ENCODE assay signal across 8 cellular contexts in genomic region chr7:91880016-91880412, GRCh38. TPM values are rescaled to one million over a fixed set of nuclear protein-coding genes. Genes with fewer than 3 reads are reported as not detected.
DNase-seq lines count a peak whose midpoint lies in the region; ATAC-seq and TF ChIP-seq lines count a peak whose summit lies in the region.

No MANE protein-coding gene starts in this region.

- H3K27ac ChIP-seq in CD4-positive, CD25-positive, alpha-beta regulatory T cell (ENCODE audit: insufficient read depth, low read length, poor library complexity, severe bottlenecking) = peak overlapping the region; percentile 75
- H3K27ac ChIP-seq in HEK293 (ENCODE audit: extremely low read depth, low read depth, low read length) = no peak overlapping the region
- peak overlapping the region in 1 of 3 donors; percentile 38 for H3K27ac ChIP-seq in right lobe of liver
- peak overlapping the region; percentile 66 to 76 for H3K27ac ChIP-seq in uterus

- 6% methylated on average over 9 of the region's 9 CpGs for WGBS in right lobe of liver (ENCODE audit: insufficient coverage, low coverage, low lambda C conversion rate, missing lambda C conversion rate)

- no peaks in the 10 kb centered on the region for H3K27me3 ChIP-seq in CD4-positive, CD25-positive, alpha-beta regulatory T cell (ENCODE audit: control insufficient read depth, insufficient read depth, low read length)
- H3K27me3 ChIP-seq in right lobe of liver (no peaks in the 10 kb centered on the region), uterus (no peaks in the 10 kb centered on the region)

- H3K9me3 ChIP-seq in CD4-positive, CD25-positive, alpha-beta regulatory T cell (ENCODE audit: control insufficient read depth in 2 of 2, low read length in 2 of 2) = no peaks in the 10 kb centered on the region
- no peaks in the 10 kb centered on the region for H3K9me3 ChIP-seq in HEK293 (ENCODE audit: control insufficient read depth, insufficient read depth, low read depth, low read length)
- H3K9me3 ChIP-seq in right lobe of liver = no peaks in the 10 kb centered on the region
- no peaks in the 10 kb centered on the region for H3K9me3 ChIP-seq in uterus

- H3K27ac Mint-ChIP-seq in CD4-positive, CD25-positive, alpha-beta regulatory T cell = peak overlapping the region; percentile 95 to 98 (median 96)
- peak overlapping the region; percentile 85 for H3K27ac Mint-ChIP-seq in activated naive CD8-positive, alpha-beta T cell treated with anti-CD3 and anti-CD28 coated beads for 36 hours

- TF ChIP-seq POLR2A in right lobe of liver (IDR thresholded peaks at IDR 0.05) (no peak), uterus (IDR thresholded peaks at IDR 0.05) (no peak)

- peaks cover 38 to 53% (median 39%) of the 10 kb centered on the region in 4 donors for H3K4me1 Mint-ChIP-seq in CD4-positive, CD25-positive, alpha-beta regulatory T cell
- H3K4me1 Mint-ChIP-seq in activated naive CD8-positive, alpha-beta T cell treated with anti-CD3 and anti-CD28 coated beads for 36 hours = peaks cover 24% of the 10 kb centered on the region

- peaks cover 17% of the 10 kb centered on the region for H3K4me1 ChIP-seq in CD4-positive, CD25-positive, alpha-beta regulatory T cell (ENCODE audit: control insufficient read depth, insufficient read depth, low read length, poor library complexity, severe bottlenecking)
- H3K4me1 ChIP-seq in HEK293 (ENCODE audit: control insufficient read depth, insufficient read depth, low read length) = peaks cover 14% of the 10 kb centered on the region
- H3K4me1 ChIP-seq in right lobe of liver = peaks cover 0 to 7% (median 0%) of the 10 kb centered on the region in 4 donors
- H3K4me1 ChIP-seq in uterus = no peaks in the 10 kb centered on the region

- peaks cover 6% of the 10 kb centered on the region for H3K27me3 Mint-ChIP-seq in CD4-positive, CD25-positive, alpha-beta regulatory T cell
- no peaks in the 10 kb centered on the region for H3K27me3 Mint-ChIP-seq in activated naive CD8-positive, alpha-beta T cell treated with anti-CD3 and anti-CD28 coated beads for 36 hours

- peaks cover 11% of the 10 kb centered on the region for H3K36me3 ChIP-seq in CD4-positive, CD25-positive, alpha-beta regulatory T cell (ENCODE audit: control insufficient read depth, insufficient read depth, low read length)
- H3K36me3 ChIP-seq in HEK293 (ENCODE audit: control insufficient read depth in 2 of 2, insufficient read depth in 1 of 2, low read length in 2 of 2) (peaks cover 0 to 26% of the 10 kb centered on the region in 2 experiments; a peak in 1 of 3 replicates), right lobe of liver (no peaks in the 10 kb centered on the region), uterus (no peaks in the 10 kb centered on the region)

- ATAC-seq in CD4-positive, CD25-positive, alpha-beta regulatory T cell (ENCODE audit: low read depth in 2 of 2) = no peak
- ATAC-seq in right lobe of liver (no peak), GM18870 (IDR thresholded peaks at IDR 0.05; ENCODE audit: unreplicated experiment) (no peak)

- no peak for DNase-seq in CD4-positive, CD25-positive, alpha-beta regulatory T cell
- DNase-seq in activated naive CD8-positive, alpha-beta T cell treated with anti-CD3 and anti-CD28 coated beads for 36 hours = no peak
- no peak for DNase-seq in right lobe of liver
- DNase-seq in uterus = no peak
- DNase-seq in mesenteric fat pad (ENCODE audit: low spot score) = no peak
- no peak for DNase-seq in T-helper 9 cell

- peak overlapping the region; percentile 94 to 99 (median 96) for H3K4me3 Mint-ChIP-seq in CD4-positive, CD25-positive, alpha-beta regulatory T cell
- peak overlapping the region; percentile 94 for H3K4me3 Mint-ChIP-seq in activated naive CD8-positive, alpha-beta T cell treated with anti-CD3 and anti-CD28 coated beads for 36 hours

- peak overlapping the region; percentile 98 for H3K4me3 ChIP-seq in CD4-positive, CD25-positive, alpha-beta regulatory T cell (ENCODE audit: low read depth, low read length)
- H3K4me3 ChIP-seq in HEK293 (ENCODE audit: low read depth, low read length) (peak overlapping the region; percentile 72), right lobe of liver (peak overlapping the region; percentile 75 to 86 (median 80)), uterus (peak overlapping the region; percentile 58 to 74)

- no peak for TF ChIP-seq CTCF in HEK293 (tag by site-specific recombination; IDR thresholded peaks at IDR 0.05)
- no peak for TF ChIP-seq CTCF in right lobe of liver (IDR thresholded peaks at IDR 0.05)
- TF ChIP-seq CTCF in uterus (IDR thresholded peaks at IDR 0.05) = no peak

- intact Hi-C loops in right lobe of liver (cut with DNase I) = no loop called here
- intact Hi-C loops in uterus (cut with DNase I; ENCODE audit: low total_unique reads) = no loop called here

- peaks cover 28% of the 10 kb centered on the region for H3K36me3 Mint-ChIP-seq in CD4-positive, CD25-positive, alpha-beta regulatory T cell
- peaks cover 29% of the 10 kb centered on the region for H3K36me3 Mint-ChIP-seq in activated naive CD8-positive, alpha-beta T cell treated with anti-CD3 and anti-CD28 coated beads for 36 hours

- CTCF ChIA-PET in HEK293 (lab: Yijun Ruan, JAX) = interaction anchor here (0.5 to 3.3 kb wide), 27 partner anchors 9 to 817 kb away, joined by 3 to 30 read pairs (median 4); partner anchors contain the start of genes AKAP9 and CYP51A1

- POLR2A ChIA-PET in HEK293 (lab: Yijun Ruan, JAX) = interaction anchor here (1.0 to 1.9 kb wide), 3 partner anchors 61 to 568 kb away, joined by 3 to 12 read pairs (median 10); partner anchors contain the start of genes AKAP9 and GATAD1

- peaks cover 0 to 3% (median 0%) of the 10 kb centered on the region in 7 donors for H3K9me3 Mint-ChIP-seq in CD4-positive, CD25-positive, alpha-beta regulatory T cell
- no peaks in the 10 kb centered on the region for H3K9me3 Mint-ChIP-seq in activated naive CD8-positive, alpha-beta T cell treated with anti-CD3 and anti-CD28 coated beads for 36 hours

TF ChIP-seq in HEK293, 187 proteins besides CTCF, POLR2A, EP300 and RAD21:
- TF ChIP-seq ZNF394 (tag by site-specific recombination; IDR thresholded peaks at IDR 0.05; ENCODE audit: borderline replicate concordance) (no peak), ZNF791 (tag by site-specific recombination; IDR thresholded peaks at IDR 0.05) (no peak), ZNF174 (tag by site-specific recombination; IDR thresholded peaks at IDR 0.05) (no peak), ZNF362 (tag by site-specific recombination; IDR thresholded peaks at IDR 0.05) (no peak), ZNF670 (tag by site-specific recombination; IDR thresholded peaks at IDR 0.05; ENCODE audit: low read depth) (no peak), ZNF701 (tag by site-specific recombination; IDR thresholded peaks at IDR 0.05) (no peak), ZNF146 (tag by site-specific recombination; IDR thresholded peaks at IDR 0.05) (no peak), ZNF610 (tag by site-specific recombination; IDR thresholded peaks at IDR 0.05; ENCODE audit: borderline replicate concordance) (no peak), ZNF423 (tag by site-specific recombination; IDR thresholded peaks at IDR 0.05) (no peak)
- TF ChIP-seq, protein P1, sequence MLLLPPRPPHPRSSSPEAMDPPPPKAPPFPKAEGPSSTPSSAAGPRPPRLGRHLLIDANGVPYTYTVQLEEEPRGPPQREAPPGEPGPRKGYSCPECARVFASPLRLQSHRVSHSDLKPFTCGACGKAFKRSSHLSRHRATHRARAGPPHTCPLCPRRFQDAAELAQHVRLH (tag by site-specific recombination; IDR thresholded peaks at IDR 0.05) = no peak
- TF ChIP-seq, protein P2, sequence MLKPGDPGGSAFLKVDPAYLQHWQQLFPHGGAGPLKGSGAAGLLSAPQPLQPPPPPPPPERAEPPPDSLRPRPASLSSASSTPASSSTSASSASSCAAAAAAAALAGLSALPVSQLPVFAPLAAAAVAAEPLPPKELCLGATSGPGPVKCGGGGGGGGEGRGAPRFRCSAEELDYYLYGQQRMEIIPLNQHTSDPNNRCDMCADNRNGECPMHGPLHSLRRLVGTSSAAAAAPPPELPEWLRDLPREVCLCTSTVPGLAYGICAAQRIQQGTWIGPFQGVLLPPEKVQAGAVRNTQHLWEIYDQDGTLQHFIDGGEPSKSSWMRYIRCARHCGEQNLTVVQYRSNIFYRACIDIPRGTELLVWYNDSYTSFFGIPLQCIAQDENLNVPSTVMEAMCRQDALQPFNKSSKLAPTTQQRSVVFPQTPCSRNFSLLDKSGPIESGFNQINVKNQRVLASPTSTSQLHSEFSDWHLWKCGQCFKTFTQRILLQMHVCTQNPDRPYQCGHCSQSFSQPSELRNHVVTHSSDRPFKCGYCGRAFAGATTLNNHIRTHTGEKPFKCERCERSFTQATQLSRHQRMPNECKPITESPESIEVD (tag by site-specific recombination; IDR thresholded peaks at IDR 0.05) = no peak

RNA-seq across cellular contexts. Expression of gene MTERF1, which starts 0.5 kb away (rescaled TPM):
- 20.4 TPM for total RNA-seq in CD4-positive, CD25-positive, alpha-beta regulatory T cell
- 10 to 100 TPM in 2 of 4 donors, 1 to 10 TPM in 2; 9.5 to 18.5 (median 11.8) TPM for polyA plus RNA-seq in CD4-positive, CD25-positive, alpha-beta regulatory T cell
- 10 to 100 TPM; 20.4 to 21.3 TPM for total RNA-seq in activated naive CD8-positive, alpha-beta T cell treated with anti-CD3 and anti-CD28 coated beads for 36 hours
- total RNA-seq in right lobe of liver (1 to 10 TPM; 4.9 to 9.9 (median 7.7) TPM), uterus (10 to 100 TPM in 3 of 4 donors, 1 to 10 TPM in 1; 4.4 to 23.8 (median 21.0) TPM), mesenteric fat pad (7.7 TPM)
